ENCODE assay signal across 8 cellular contexts in the genomic region with DNA sequence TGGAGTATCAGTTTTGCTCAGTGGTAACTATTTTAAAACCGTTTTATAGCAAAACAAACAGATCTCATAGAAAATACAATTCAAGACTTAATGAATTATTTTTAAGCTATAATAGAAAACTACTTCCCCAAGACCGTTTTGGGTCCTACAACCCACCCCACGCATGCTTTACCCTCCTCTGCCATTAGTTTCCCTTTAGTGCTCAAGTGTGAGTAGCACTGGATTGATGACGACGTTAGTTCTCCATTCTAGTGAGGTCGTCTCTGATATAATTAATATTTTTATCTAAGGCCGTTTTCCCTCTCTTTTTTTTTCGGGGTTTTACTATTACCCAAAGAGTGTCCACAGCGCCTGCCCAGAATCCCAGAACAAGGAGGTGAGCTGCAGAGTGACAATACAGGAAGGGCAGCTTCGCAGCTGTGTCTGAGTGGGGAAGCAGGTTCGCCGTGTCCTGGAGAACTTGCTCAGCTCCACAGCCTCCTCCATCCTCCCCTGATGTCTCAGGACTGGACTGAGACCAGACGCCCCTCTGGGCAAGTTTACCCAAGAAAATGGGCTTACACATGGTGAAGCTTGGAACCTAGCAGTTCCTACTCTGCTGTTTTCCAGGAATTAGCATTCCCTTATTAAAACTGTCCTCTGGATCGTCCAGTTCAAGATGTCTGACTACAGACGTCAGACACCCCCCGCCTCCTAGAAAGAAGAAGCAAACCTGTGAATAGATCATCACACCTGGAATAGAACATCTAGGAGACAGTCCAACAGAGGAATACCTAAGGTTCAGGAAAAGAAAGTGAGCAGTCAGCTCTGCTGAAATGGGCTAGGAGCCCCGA. TPM values are rescaled to one million over a fixed set of nuclear protein-coding genes. Genes with fewer than 3 reads are reported as not detected.
DNase-seq lines count a peak whose midpoint lies in the region; ATAC-seq and TF ChIP-seq lines count a peak whose summit lies in the region.

No MANE protein-coding gene starts in this region.

- H3K4me1 Mint-ChIP-seq in activated T-cell treated with anti-CD3 and anti-CD28 coated beads, Interleukin-2, amount 50 U/mL, for 4 hours (ENCODE audit: low read depth), result peaks cover 18% of the 10 kb centered on the region

- H3K4me1 ChIP-seq in spleen, result peaks cover 6 to 22% (median 19%) of the 10 kb centered on the region in 6 donors

- DNase-seq in GM03348 (ENCODE audit: low spot score) (peak; percentile 3), spleen (peak; percentile 76), anterior cingulate cortex (lab: John Stamatoyannopoulos, UW) (no peak)
- DNase-seq in activated T-cell treated with anti-CD3 and anti-CD28 coated beads, Interleukin-2, amount 50 U/mL, for 4 hours, result no peak
- DNase-seq in stimulated activated CD4-positive, alpha-beta T cell treated with anti-CD3 and anti-CD28 coated beads, Interleukin-2, amount 100 ng/mL, for 48 hours, result no peak

- H3K27me3 Mint-ChIP-seq in activated T-cell treated with anti-CD3 and anti-CD28 coated beads, Interleukin-2, amount 50 U/mL, for 4 hours (ENCODE audit: low read depth), result peaks cover 21% of the 10 kb centered on the region

- H3K27me3 ChIP-seq in spleen (replicated peaks in 1 of 7), result peaks cover 0 to 53% (median 6%) of the 10 kb centered on the region in 7 donors

- peak; percentile 35 for ATAC-seq in HG03432 (IDR thresholded peaks at IDR 0.05; ENCODE audit: unreplicated experiment)
- ATAC-seq in activated T-cell treated with anti-CD3 and anti-CD28 coated beads, Interleukin-2, amount 50 U/mL, for 4 hours, result peak; percentile 12 to 32
- ATAC-seq in GM19351 (IDR thresholded peaks at IDR 0.05; ENCODE audit: unreplicated experiment), result no peak

- intact Hi-C loops in spleen (cut with DNase I; ENCODE audit: low total_unique reads), result loop anchor here (5.0 kb wide), 2 partner anchors 148 to 363 kb away; no protein-coding TSS in a partner anchor

- H3K27ac ChIP-seq in spleen, result no peak overlapping the region

- H3K4me3 ChIP-seq in iPS-11a (ENCODE audit: low read depth, low read length) (peak overlapping the region; percentile 60), spleen (peak overlapping the region; percentile 19 to 66 (median 44))

- no peaks in the 10 kb centered on the region for H3K9me3 ChIP-seq in spleen

- H3K36me3 ChIP-seq in spleen, result no peaks in the 10 kb centered on the region

- H3K36me3 Mint-ChIP-seq in activated T-cell treated with anti-CD3 and anti-CD28 coated beads, Interleukin-2, amount 50 U/mL, for 4 hours (ENCODE audit: insufficient read depth), result no peaks in the 10 kb centered on the region

- H3K4me3 Mint-ChIP-seq in activated T-cell treated with anti-CD3 and anti-CD28 coated beads, Interleukin-2, amount 50 U/mL, for 4 hours, result peak overlapping the region; percentile 80

- no peak for TF ChIP-seq CTCF in spleen (IDR thresholded peaks at IDR 0.05 in 8 of 11, conservative IDR thresholded peaks at IDR 0.05 in 3 of 11)

- 10 to 19% (median 16%) methylated on average over 17 of the region's 17 CpGs for WGBS in spleen, 5 donors

- TF ChIP-seq POLR2A in spleen (IDR thresholded peaks at IDR 0.05), result no peak

- H3K9me3 Mint-ChIP-seq in activated T-cell treated with anti-CD3 and anti-CD28 coated beads, Interleukin-2, amount 50 U/mL, for 4 hours, result no peaks in the 10 kb centered on the region

RNA-seq across cellular contexts. Expression of a gene that starts 31.9 kb away (rescaled TPM):
- total RNA-seq in activated T-cell treated with anti-CD3 and anti-CD28 coated beads, Interleukin-2, amount 50 U/mL, for 4 hours, result 10 to 100 TPM; 25.9 to 28.4 (median 27.6) TPM
- total RNA-seq in spleen, result 100 to 1,000 TPM in 3 of 7 donors, 10 to 100 TPM in 4; 70.4 to 181 (median 95.3) TPM
- 10 to 100 TPM; 10.8 to 14.2 (median 12.5) TPM for polyA plus RNA-seq in spleen

Comparison
In these comparisons a context has a peak if more than half of its experiments do, and no peak if none do; other contexts are left out.
1. DNase-seq: peak in GM03348 (single experiment) and spleen (single experiment); none in activated T-cell treated with anti-CD3 and anti-CD28 coated beads, Interleukin-2, amount 50 U/mL, for 4 hours (single experiment), stimulated activated CD4-positive, alpha-beta T cell treated with anti-CD3 and anti-CD28 coated beads, Interleukin-2, amount 100 ng/mL, for 48 hours (0 of 2) and anterior cingulate cortex (0 of 58).